ENCODE assay signal across 14 cellular contexts in the genomic region with DNA sequence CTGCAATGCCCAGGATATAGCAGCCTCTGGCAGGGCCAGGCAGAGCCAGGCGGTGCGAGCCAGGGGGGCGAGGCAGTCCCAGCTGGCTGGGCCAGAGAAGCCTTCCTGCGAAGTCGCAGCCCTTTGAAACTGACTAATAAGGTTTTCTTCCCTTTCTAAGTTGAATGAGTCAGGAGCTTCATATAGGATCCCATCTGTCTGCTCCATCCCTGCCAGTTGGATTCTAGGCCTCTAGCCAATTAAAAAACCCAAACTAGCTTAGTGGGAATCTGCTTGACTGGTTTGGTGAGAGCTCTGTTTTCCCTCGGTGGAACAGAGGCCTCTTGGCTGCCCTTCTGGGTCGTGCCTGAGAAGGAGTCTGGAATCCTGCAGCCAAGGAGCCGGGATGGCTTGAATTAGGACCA.
DNase-seq lines count a peak whose midpoint lies in the region; ATAC-seq and TF ChIP-seq lines count a peak whose summit lies in the region.
"Had no signal": no experiment of that assay in that cellular context is flagged by ENCODE, and none has a peak within 500 bp of the region (broad histone marks: within the 10 kb centered on the region; RNA-seq: fewer than 3 reads in every experiment).

No MANE protein-coding gene starts in this region.

- no peaks in the 10 kb centered on the region for H3K9me3 ChIP-seq in mammary epithelial cell (replicated peaks; ENCODE audit: insufficient read depth, low read length)
- no peaks in the 10 kb centered on the region for H3K9me3 ChIP-seq in heart left ventricle
- H3K9me3 ChIP-seq: esophagus muscularis mucosa had no signal

- DNase-seq in mammary epithelial cell = peak; percentile 14
- no peak for DNase-seq in MCF 10A (ENCODE audit: unreplicated experiment)
- DNase-seq in NCI-H524 (lab: John Stamatoyannopoulos, UW) = peak; percentile 97 to 99
- DNase-seq in dorsolateral prefrontal cortex = peak in 4 of 10 donors; percentile 26 to 73 (median 62)
- DNase-seq in activated CD8-positive, alpha-beta memory T cell treated with anti-CD3 and anti-CD28 coated beads for 24 hours = no peak
- DNase-seq in heart left ventricle = no peak
- DNase-seq in KBM-7 = no peak
- DNase-seq: activated naive CD4-positive, alpha-beta T cell; central memory CD4-positive, alpha-beta T cell; GDM1; midbrain; stimulated activated CD4-positive, alpha-beta T cell treated with anti-CD3 and anti-CD28 coated beads, Interleukin-15, amount 100 ng/mL, for 24 hours had no signal

- no peaks in the 10 kb centered on the region for H3K4me1 ChIP-seq in mammary epithelial cell (ENCODE audit: insufficient read depth, low read length)
- peaks cover 0 to 6% (median 0%) of the 10 kb centered on the region in 12 donors for H3K4me1 ChIP-seq in heart left ventricle

- H3K4me1 Mint-ChIP-seq in MCF 10A (ENCODE audit: insufficient read depth, unreplicated experiment) = no peaks in the 10 kb centered on the region

- no peaks in the 10 kb centered on the region for H3K9me3 Mint-ChIP-seq in MCF 10A (ENCODE audit: unreplicated experiment)

- no TSS peak for BruUV-seq in mammary epithelial cell (replicated peaks; lab: Mats Ljungman, UMichigan)
- BruUV-seq in MCF 10A (replicated peaks; lab: Mats Ljungman, UMichigan) = no TSS peak

- H3K4me3 ChIP-seq in mammary epithelial cell (replicated peaks in 1 of 3; ENCODE audit: insufficient read depth in 1 of 3, low read depth in 2 of 3, low read length in 3 of 3) (no peak overlapping the region), dorsolateral prefrontal cortex (no peak overlapping the region), heart left ventricle (no peak overlapping the region)
- H3K4me3 ChIP-seq: esophagus muscularis mucosa had no signal

- no peak overlapping the region for H3K4me2 ChIP-seq in mammary epithelial cell (ENCODE audit: insufficient read depth, low read depth, low read length)

- no peak overlapping the region for H3K9ac ChIP-seq in mammary epithelial cell (ENCODE audit: insufficient read depth, low read length)

- no peak overlapping the region for H2AFZ ChIP-seq in mammary epithelial cell (ENCODE audit: low read depth, low read length)

- no peaks in the 10 kb centered on the region for H3K79me2 ChIP-seq in mammary epithelial cell (ENCODE audit: insufficient read depth, low read length)

- H3K27ac ChIP-seq in mammary epithelial cell (ENCODE audit: insufficient read depth, low read depth, low read length) (no peak overlapping the region), dorsolateral prefrontal cortex (peak overlapping the region in 36 of 59 donors; percentile 0 to 81 (median 56)), heart left ventricle (no peak overlapping the region)
- H3K27ac ChIP-seq: esophagus muscularis mucosa had no signal

- no peaks in the 10 kb centered on the region for H3K36me3 Mint-ChIP-seq in MCF 10A (ENCODE audit: insufficient read depth, unreplicated experiment)

- H3K27me3 Mint-ChIP-seq in MCF 10A (ENCODE audit: insufficient read depth, unreplicated experiment) = peaks cover 46% of the 10 kb centered on the region

- TF ChIP-seq CTCF in mammary epithelial cell (conservative IDR thresholded peaks at IDR 0.05 in 1 of 2, IDR thresholded peaks at IDR 0.05 in 1 of 2; ENCODE audit: extremely low read depth in 1 of 2, insufficient read depth in 1 of 2, low read depth in 1 of 2, low read length in 2 of 2) (no peak), MCF 10A (IDR thresholded peaks at IDR 0.05; ENCODE audit: unreplicated experiment) (no peak), dorsolateral prefrontal cortex (IDR thresholded peaks at IDR 0.05 in 54 of 56, conservative IDR thresholded peaks at IDR 0.05 in 2 of 56; ENCODE audit: low read depth in 1 of 56, partially characterized antibody in 56 of 56) (no peak), heart left ventricle (IDR thresholded peaks at IDR 0.05) (no peak)

- no peaks in the 10 kb centered on the region for H4K20me1 ChIP-seq in mammary epithelial cell (ENCODE audit: insufficient read depth, low read length)

- TF ChIP-seq POLR2A in heart left ventricle (IDR thresholded peaks at IDR 0.05) = no peak

- POLR2A ChIA-PET in MCF 10A (lab: Yijun Ruan, JAX) = no interaction called here

- dilution Hi-C loops in mammary epithelial cell (cut with HindIII; ENCODE audit: low sequenced_read_pairs) = no loop called here

- intact Hi-C loops in mammary epithelial cell (cut with micrococcal nuclease) (no loop called here), MCF 10A (cut with micrococcal nuclease) (loop anchor here (5.0 kb wide), 1 partner anchor 427 kb away; no protein-coding TSS in a partner anchor), dorsolateral prefrontal cortex (cut with DNase I) (no loop called here), heart left ventricle (cut with DNase I) (no loop called here)

- in situ Hi-C loops in mammary epithelial cell (cut with MboI; ENCODE audit: low sequenced_read_pairs in 2 of 2) = no loop called here
- in situ Hi-C loops in KBM-7 (cut with MboI; ENCODE audit: low pct_unique_long_range_greater_than_20kb, low sequenced_read_pairs) = no loop called here

- 81% methylated on average over 5 of the region's 8 CpGs for WGBS in mammary epithelial cell (ENCODE audit: low coverage, missing lambda C conversion rate)
- 61 to 68% (median 65%) methylated on average over 8 of the region's 8 CpGs for WGBS in heart left ventricle, 4 donors

- CTCF ChIA-PET in mammary epithelial cell (lab: Charles Lee; ENCODE audit: low non-redundant PET) (no interaction called here), MCF 10A (lab: Yijun Ruan, JAX) (interaction anchor here (1.1 kb wide), 1 partner anchor 47 kb away, joined by 4 read pairs; no protein-coding TSS in a partner anchor)

- no peak for ATAC-seq in heart left ventricle
- no peak for ATAC-seq in HG03439 (IDR thresholded peaks at IDR 0.05; ENCODE audit: unreplicated experiment)

- H3K4me3 Mint-ChIP-seq in MCF 10A (ENCODE audit: unreplicated experiment) = no peak overlapping the region

- H3K36me3 ChIP-seq in mammary epithelial cell (ENCODE audit: insufficient read depth, low read length) (no peaks in the 10 kb centered on the region), heart left ventricle (no peaks in the 10 kb centered on the region)
- H3K36me3 ChIP-seq: esophagus muscularis mucosa had no signal

- H3K27ac Mint-ChIP-seq in MCF 10A (ENCODE audit: low read depth, unreplicated experiment) = no peak overlapping the region

- H3K27me3 ChIP-seq in mammary epithelial cell (ENCODE audit: insufficient read depth, low read length) (no peaks in the 10 kb centered on the region), dorsolateral prefrontal cortex (peaks cover 0 to 8% (median 0%) of the 10 kb centered on the region in 45 donors), heart left ventricle (peaks cover 0 to 67% (median 28%) of the 10 kb centered on the region in 9 donors)

Comparison
In these comparisons a context has a peak if more than half of its experiments do, and no peak if none do; other contexts are left out.
1. DNase-seq: peak in mammary epithelial cell (single experiment) and NCI-H524 (2 of 2); none in MCF 10A (single experiment), activated CD8-positive, alpha-beta memory T cell treated with anti-CD3 and anti-CD28 coated beads for 24 hours (single experiment), heart left ventricle (0 of 5) and KBM-7 (single experiment).
2. H3K27ac ChIP-seq: peak in dorsolateral prefrontal cortex (36 of 59); none in mammary epithelial cell (single experiment) and heart left ventricle (0 of 12).